ENCODE assay signal across 8 cellular contexts in the genomic region with DNA sequence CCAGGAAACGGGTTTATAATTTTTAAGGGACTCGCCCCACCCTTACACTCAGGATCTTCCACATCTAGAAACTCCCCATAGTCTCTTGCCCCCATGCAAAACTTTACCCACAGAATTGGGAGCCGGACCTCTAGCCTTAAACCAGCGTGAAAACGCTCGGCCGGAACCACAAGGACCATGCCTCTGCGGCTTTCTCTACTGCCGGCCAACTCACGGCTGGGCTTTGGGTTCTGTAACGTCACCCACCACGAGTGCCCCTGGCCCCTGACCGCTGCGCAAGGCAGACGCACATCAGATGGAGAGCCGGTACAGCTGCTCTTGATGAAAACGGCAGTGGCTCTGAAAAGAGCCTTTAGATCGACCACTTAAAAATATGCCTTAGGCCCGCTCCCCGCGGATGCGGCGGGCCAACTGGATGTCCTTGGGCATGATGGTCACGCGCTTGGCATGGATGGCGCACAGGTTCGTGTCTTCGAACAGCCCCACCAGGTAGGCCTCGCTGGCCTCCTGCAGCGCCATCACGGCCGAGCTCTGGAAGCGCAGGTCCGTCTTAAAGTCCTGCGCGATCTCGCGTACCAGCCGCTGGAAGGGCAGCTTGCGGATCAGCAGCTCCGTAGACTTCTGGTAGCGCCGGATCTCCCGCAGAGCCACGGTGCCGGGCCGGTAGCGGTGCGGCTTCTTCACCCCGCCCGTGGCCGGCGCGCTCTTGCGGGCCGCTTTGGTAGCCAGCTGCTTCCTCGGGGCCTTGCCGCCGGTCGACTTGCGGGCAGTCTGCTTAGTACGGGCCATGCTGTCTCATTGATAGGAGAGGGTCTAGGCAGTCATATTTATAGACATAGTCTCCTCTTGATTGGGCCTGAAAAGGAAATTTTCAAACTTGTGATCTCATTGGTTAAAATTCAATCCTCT. TPM values are rescaled to one million over a fixed set of nuclear protein-coding genes. Genes with fewer than 3 reads are reported as not detected.
DNase-seq lines count a peak whose midpoint lies in the region; ATAC-seq and TF ChIP-seq lines count a peak whose summit lies in the region.
"Not testable (repeated sequence)": the region's sequence is repeated elsewhere in the genome, so short reads cannot be mapped to it uniquely, and the experiment has no call there.

No MANE protein-coding gene starts in this region.

- not testable (repeated sequence) for H3K9me3 ChIP-seq in HCT116 (ENCODE audit: control insufficient read depth in 1 of 2, insufficient read depth in 1 of 2, low read depth in 1 of 2, low read length in 2 of 2); muscle layer of duodenum (ENCODE audit: control insufficient read depth in 1 of 2, low read length in 2 of 2)

- CTCF ChIA-PET in HCT116 (lab: Charles Lee), result not testable (repeated sequence)

- H3K27me3 ChIP-seq in HCT116 (ENCODE audit: insufficient read depth, low read length); muscle layer of duodenum (ENCODE audit: low read depth, low read length): not testable (repeated sequence)

- H3K27ac ChIP-seq in HCT116 (ENCODE audit: low read depth, low read length) (peak overlapping the region; percentile 81), muscle layer of duodenum (ENCODE audit: low read length) (peak overlapping the region; percentile 51)

- H3K4me2 ChIP-seq in HCT116 (ENCODE audit: low read length), result peak overlapping the region; percentile 60

- POLR2A ChIA-PET in HCT116 (lab: Charles Lee), result not testable (repeated sequence)

- not testable (repeated sequence) for H4K20me1 ChIP-seq in HCT116 (ENCODE audit: insufficient read depth)

- H3K4me3 ChIP-seq in HCT116 (replicated peaks in 1 of 2; ENCODE audit: low read depth in 1 of 2, low read length in 2 of 2), result peak overlapping the region; percentile 41 to 50
- H3K4me3 ChIP-seq in muscle layer of duodenum (ENCODE audit: low read depth in 1 of 2, low read length in 2 of 2), result peak overlapping the region in 1 of 2 donors; percentile 53

- H3K79me2 ChIP-seq in HCT116 (ENCODE audit: insufficient read depth, low read length), result not testable (repeated sequence)

- intact Hi-C loops in HCT116 (cut with micrococcal nuclease), result not testable (repeated sequence)

- peak; percentile 88 for TF ChIP-seq POLR2A in HCT116 (IDR thresholded peaks at IDR 0.05; ENCODE audit: borderline replicate concordance, extremely low read depth, insufficient read depth, insufficient read length)

- peaks cover 0 to 12% of the 10 kb centered on the region in 2 experiments; a peak in 2 of 4 replicates for H3K4me1 ChIP-seq in HCT116 (ENCODE audit: control insufficient read depth in 1 of 2, insufficient read depth in 2 of 2, low read length in 2 of 2)
- not testable (repeated sequence) for H3K4me1 ChIP-seq in muscle layer of duodenum (ENCODE audit: control insufficient read depth in 1 of 2, insufficient read depth in 2 of 2, low read length in 2 of 2)

- RAD21 ChIA-PET in HCT116 (lab: Charles Lee; ENCODE audit: low non-redundant PET in 1 of 2, low total read pairs in 2 of 2, uncharacterized antibody in 2 of 2, unreplicated experiment in 2 of 2), result not testable (repeated sequence)

- H2AFZ ChIP-seq in HCT116 (ENCODE audit: low read depth, low read length, poor library complexity, severe bottlenecking), result not testable (repeated sequence)

- peak; percentile 45 for ATAC-seq in HCT116

- peak overlapping the region; percentile 65 for H3K9ac ChIP-seq in HCT116 (ENCODE audit: low read length)

- TF ChIP-seq CTCF in HCT116 (IDR thresholded peaks at IDR 0.05 in 2 of 3, conservative IDR thresholded peaks at IDR 0.05 in 1 of 3; ENCODE audit: borderline replicate concordance in 1 of 3, insufficient read depth in 1 of 3, low read depth in 2 of 3, low read length in 2 of 3), result not testable (repeated sequence)

- not testable (repeated sequence) for H3K9me2 ChIP-seq in HCT116 (ENCODE audit: insufficient read depth)

- BruUV-seq in HCT116 (replicated peaks; lab: Mats Ljungman, UMichigan), result TSS peak; percentile 99

- H3K36me3 ChIP-seq in HCT116 (ENCODE audit: control insufficient read depth in 1 of 2, insufficient read depth in 2 of 2, low read length in 2 of 2); muscle layer of duodenum (ENCODE audit: control insufficient read depth in 1 of 2, insufficient read depth in 2 of 2, low read length in 2 of 2): not testable (repeated sequence)

- peak; percentile 85 for DNase-seq in DMS53 treated with DMSO at 0.1 percent for 48 hours (lab: John Stamatoyannopoulos, UW; ENCODE audit: unreplicated experiment)
- peak; percentile 75 for DNase-seq in HCT116 (ENCODE audit: low read depth, low spot score)
- DNase-seq in NCI-H128 (lab: John Stamatoyannopoulos, UW; ENCODE audit: unreplicated experiment), result peak; percentile 36
- DNase-seq in SIG-M5 (lab: John Stamatoyannopoulos, UW), result peak; percentile 57
- peak; percentile 46 for DNase-seq in activated effector memory CD4-positive, alpha-beta T cell treated with Interleukin-2 at 50 U/mL for 16 hours
- DNase-seq in fibroblast of peridontal ligament (ENCODE audit: extremely low read depth), result peak; percentile 80
- DNase-seq in stimulated activated CD8-positive, alpha-beta memory T cell treated with anti-CD3 and anti-CD28 coated beads, Interleukin-7, amount 100 ng/mL, for 4 hours (ENCODE audit: low read depth in 2 of 2), result peak; percentile 22 to 31

- peak; percentile 9; the same call in 1 of the 2 replicates for TF ChIP-seq RAD21 in HCT116 (IDR thresholded peaks at IDR 0.05; ENCODE audit: low read depth)

TF ChIP-seq in HCT116, 20 proteins besides CTCF, POLR2A, EP300 and RAD21:
- TF ChIP-seq ZFX (IDR thresholded peaks at IDR 0.05) (peak; percentile 57), SRF (IDR thresholded peaks at IDR 0.05; ENCODE audit: low read depth) (peak; percentile 62; the same call in 1 of the 2 replicates), SIN3A (IDR thresholded peaks at IDR 0.05; ENCODE audit: low read depth) (peak; percentile 82), POLR2AphosphoS5 (IDR thresholded peaks at IDR 0.05; ENCODE audit: low read depth, low read length) (peak; percentile 80)
- TF ChIP-seq, protein P1, sequence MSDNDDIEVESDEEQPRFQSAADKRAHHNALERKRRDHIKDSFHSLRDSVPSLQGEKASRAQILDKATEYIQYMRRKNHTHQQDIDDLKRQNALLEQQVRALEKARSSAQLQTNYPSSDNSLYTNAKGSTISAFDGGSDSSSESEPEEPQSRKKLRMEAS (IDR thresholded peaks at IDR 0.05), result peak; percentile 55

RNA-seq across cellular contexts. Expression of a gene that starts 30.7 kb away (rescaled TPM):
- total RNA-seq in HCT116 (2021; ENCODE audit: unreplicated experiment), result not detected
- not detected in 2 replicates for polyA plus RNA-seq in HCT116 (2012)

Comparison
In these comparisons a context has a peak if more than half of its experiments do, and no peak if none do; other contexts are left out.
1. DNase-seq: peak in every context shown above with its lines; median percentile 85 in DMS53 treated with DMSO at 0.1 percent for 48 hours; 80 in fibroblast of peridontal ligament; 75 in HCT116; 57 in SIG-M5; 46 in activated effector memory CD4-positive, alpha-beta T cell treated with Interleukin-2 at 50 U/mL for 16 hours; 36 in NCI-H128; 26 in stimulated activated CD8-positive, alpha-beta memory T cell treated with anti-CD3 and anti-CD28 coated beads, Interleukin-7, amount 100 ng/mL, for 4 hours.